Comparison of ENCODE assay signal across 8 cellular contexts in genomic region chr19:58150328-58150921, GRCh38. TPM values are rescaled to one million over a fixed set of nuclear protein-coding genes. Genes with fewer than 3 reads are reported as not detected.
DNase-seq lines count a peak whose midpoint lies in the region; ATAC-seq and TF ChIP-seq lines count a peak whose summit lies in the region.

TSS of gene ZNF329 (minus strand) at chr19:58150789. CDS start at chr19:58129503, 21,286 bp downstream.

- H3K27ac Mint-ChIP-seq in activated B cell treated with CpG ODN at 0.5 μM for 24 hours: peak within 1 kb of the TSS; percentile 86

- peaks cover 14% of the 10 kb centered on the region for H3K36me3 Mint-ChIP-seq in activated B cell treated with CpG ODN at 0.5 μM for 24 hours (ENCODE audit: low read depth)

- peak; percentile 93 for DNase-seq in GM12865 (ENCODE audit: low read depth)
- peak; percentile 66 for DNase-seq in NCI-H2107 treated with DMSO at 0.1 percent for 48 hours (lab: John Stamatoyannopoulos, UW; ENCODE audit: unreplicated experiment)
- DNase-seq in activated B cell treated with CpG ODN at 0.5 μM for 24 hours: peak; percentile 94
- peak; percentile 86 to 88 for DNase-seq in cardiac fibroblast (ENCODE audit: low read depth in 2 of 2)
- peak; percentile 82 for DNase-seq in iris pigment epithelial cell (ENCODE audit: low read depth)
- peak; percentile 33 for DNase-seq in smooth muscle cell of the brain vasculature (ENCODE audit: low read depth, low spot score)
- DNase-seq in NOMO-1 (lab: John Stamatoyannopoulos, UW; ENCODE audit: unreplicated experiment in 2 of 2): no peak

- H3K4me3 ChIP-seq in GM12865 (ENCODE audit: low read depth, low read length) (peak within 1 kb of the TSS; percentile 84), cardiac fibroblast (replicated peaks in 1 of 2; ENCODE audit: low read depth in 2 of 2, low read length in 2 of 2) (peak within 1 kb of the TSS; percentile 97)

- H3K9me3 Mint-ChIP-seq in activated B cell treated with CpG ODN at 0.5 μM for 24 hours: peaks cover 3% of the 10 kb centered on the region

- intact Hi-C loops in activated B cell treated with CpG ODN at 0.5 μM for 24 hours (cut with micrococcal nuclease): loop anchor here (1.0 to 10.0 kb wide), 6 partner anchors 52 to 744 kb away; partner anchors contain the start of genes ZNF256, ZNF416, ZNF552 and ZSCAN18

- POLR2A ChIA-PET in activated B cell treated with CpG ODN at 0.5 μM for 24 hours (lab: Charles Lee): interaction anchor here (0.6 to 1.7 kb wide), 19 partner anchors 33 to 1782 kb away, joined by 3 to 11 read pairs (median 3); partner anchors contain the start of genes ERVK3-1, ZBTB45, ZNF135 and ZNF274

- ATAC-seq in HG02870 (IDR thresholded peaks at IDR 0.05; ENCODE audit: unreplicated experiment): peak; percentile 46
- ATAC-seq in activated B cell treated with CpG ODN at 0.5 μM for 24 hours (ENCODE audit: low read depth): peak; percentile 69

- CTCF ChIA-PET in activated B cell treated with CpG ODN at 0.5 μM for 24 hours (lab: Charles Lee): interaction anchor here (1.7 kb wide), 1 partner anchor 128 kb away, joined by 4 read pairs; no protein-coding TSS in a partner anchor

- no peaks in the 10 kb centered on the region for H3K27me3 Mint-ChIP-seq in activated B cell treated with CpG ODN at 0.5 μM for 24 hours

- peak within 1 kb of the TSS; percentile 90 for H3K4me3 Mint-ChIP-seq in activated B cell treated with CpG ODN at 0.5 μM for 24 hours

- peaks cover 22% of the 10 kb centered on the region for H3K4me1 Mint-ChIP-seq in activated B cell treated with CpG ODN at 0.5 μM for 24 hours

- TF ChIP-seq CTCF in GM12865 (IDR thresholded peaks at IDR 0.05; ENCODE audit: insufficient read depth, low read depth, low read length, missing control alignments) (no peak), activated B cell treated with CpG ODN at 0.5 μM for 24 hours (IDR thresholded peaks at IDR 0.05) (no peak), cardiac fibroblast (IDR thresholded peaks at IDR 0.05; ENCODE audit: low read depth, low read length) (no peak)

RNA-seq across cellular contexts. Expression of gene ZNF329, which starts in this region (rescaled TPM):
- 9.7 and 10.8 TPM in 2 replicates for total RNA-seq in activated B cell treated with CpG ODN at 0.5 μM for 24 hours

Comparison
In these comparisons a context has a peak if more than half of its experiments do, and no peak if none do; other contexts are left out.
1. DNase-seq: peak in GM12865 (single experiment), NCI-H2107 treated with DMSO at 0.1 percent for 48 hours (single experiment), activated B cell treated with CpG ODN at 0.5 μM for 24 hours (single experiment), cardiac fibroblast (2 of 2), iris pigment epithelial cell (single experiment) and smooth muscle cell of the brain vasculature (single experiment); none in NOMO-1 (0 of 2).